ENCODE assay signal across 12 cellular contexts in the genomic region with DNA sequence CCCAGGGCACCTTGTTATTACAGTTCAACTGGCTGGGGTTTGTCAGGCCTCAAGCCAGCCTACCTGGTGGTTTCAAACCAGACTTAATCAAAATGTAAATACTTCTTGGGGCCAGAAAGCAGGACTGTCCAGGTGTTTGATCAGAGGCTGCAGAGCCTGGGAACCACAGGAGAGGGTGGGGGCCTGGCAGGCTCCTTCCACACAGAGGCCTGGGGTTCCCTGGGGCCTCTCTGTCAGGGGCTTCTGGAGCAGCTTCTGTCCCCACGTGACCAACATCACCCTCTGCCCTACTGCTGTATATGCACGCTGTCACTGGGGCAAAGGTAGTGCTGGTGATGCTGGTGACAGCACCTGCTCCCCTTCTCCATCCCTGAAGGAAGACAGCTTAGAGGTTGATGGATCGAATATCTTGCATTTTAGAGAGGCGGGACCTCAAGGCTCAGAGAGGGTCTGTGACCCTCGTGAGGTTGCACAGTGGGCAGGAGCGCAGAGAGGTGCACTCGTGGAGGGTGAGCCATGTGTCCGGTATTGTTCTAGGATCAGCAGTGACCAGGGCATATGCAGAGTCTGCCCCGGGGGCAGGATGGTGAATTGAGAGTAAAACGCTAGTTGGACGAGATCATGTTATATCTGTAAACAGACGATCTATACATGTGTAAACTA.
DNase-seq lines count a peak whose midpoint lies in the region; ATAC-seq and TF ChIP-seq lines count a peak whose summit lies in the region.
"Had no signal": no experiment of that assay in that cellular context is flagged by ENCODE, and none has a peak within 500 bp of the region (broad histone marks: within the 10 kb centered on the region; RNA-seq: fewer than 3 reads in every experiment).

No MANE protein-coding gene starts in this region.

- peaks cover 77% of the 10 kb centered on the region for H3K4me1 Mint-ChIP-seq in activated naive CD8-positive, alpha-beta T cell treated with anti-CD3 and anti-CD28 coated beads, Interleukin-2, amount 10 ng/mL, durations not matched to agents 7 days and 5 days

- H3K79me2 ChIP-seq in DND-41 (ENCODE audit: insufficient read depth, low read length): peaks cover 20% of the 10 kb centered on the region

- peaks cover 37 to 67% (median 63%) of the 10 kb centered on the region in 10 experiments for H3K4me1 ChIP-seq in BLaER1 treated with 17β-estradiol and CSF1 and Interleukin-3, amounts not matched to agents 10 nM and 100 nM
- H3K4me1 ChIP-seq in DND-41 (ENCODE audit: insufficient read depth, low read length) (peaks cover 68% of the 10 kb centered on the region), neuronal stem cell (ENCODE audit: control insufficient read depth in 2 of 2, insufficient read depth in 1 of 2, low read depth in 1 of 2, low read length in 2 of 2) (peaks cover 0 to 4% of the 10 kb centered on the region in 2 donors)

- POLR2A ChIA-PET in activated naive CD8-positive, alpha-beta T cell treated with anti-CD3 and anti-CD28 coated beads, Interleukin-2, amount 10 ng/mL, durations not matched to agents 7 days and 5 days (lab: Charles Lee): interaction anchor here (1.2 to 2.4 kb wide), 6 partner anchors 17 to 240 kb away, joined by 3 to 17 read pairs (median 6); a partner anchor contains a TSS

- no peaks in the 10 kb centered on the region for H3K36me3 ChIP-seq in BLaER1 treated with 17β-estradiol and CSF1 and Interleukin-3, amounts not matched to agents 10 nM and 100 nM
- H3K36me3 ChIP-seq in DND-41 (ENCODE audit: insufficient read depth, low read length): no peaks in the 10 kb centered on the region
- no peaks in the 10 kb centered on the region for H3K36me3 ChIP-seq in neuronal stem cell (replicated peaks in 1 of 2; ENCODE audit: control insufficient read depth in 2 of 2, insufficient read depth in 2 of 2, low read length in 2 of 2)

- peaks cover 4% of the 10 kb centered on the region for H3K36me3 Mint-ChIP-seq in activated naive CD8-positive, alpha-beta T cell treated with anti-CD3 and anti-CD28 coated beads, Interleukin-2, amount 10 ng/mL, durations not matched to agents 7 days and 5 days

- H3K4ac ChIP-seq in neuronal stem cell (ENCODE audit: low read length): no peak overlapping the region

- no peak overlapping the region for H3K4me3 ChIP-seq in BLaER1 treated with 17β-estradiol and CSF1 and Interleukin-3, amounts not matched to agents 10 nM and 100 nM
- no peak overlapping the region for H3K4me3 ChIP-seq in DND-41 (ENCODE audit: low read depth in 1 of 2, low read length in 2 of 2)
- H3K4me3 ChIP-seq in neuronal stem cell (ENCODE audit: low read length in 2 of 2): no peak overlapping the region

- no peak for ATAC-seq in DND-41 (ENCODE audit: insufficient read depth, low read depth)
- no peak for ATAC-seq in activated naive CD8-positive, alpha-beta T cell treated with anti-CD3 and anti-CD28 coated beads, Interleukin-2, amount 10 ng/mL, durations not matched to agents 7 days and 5 days (ENCODE audit: low read depth)
- no peak for ATAC-seq in HG02759 (IDR thresholded peaks at IDR 0.05; ENCODE audit: unreplicated experiment)
- ATAC-seq in GM18867 (IDR thresholded peaks at IDR 0.05; ENCODE audit: unreplicated experiment): no peak
- ATAC-seq: activated CD4-positive, CD25-positive, alpha-beta regulatory T cell treated with anti-CD3 and anti-CD28 coated beads, Interleukin-2, amount 50 U/mL, for 24 hours had no signal

- no peak overlapping the region for H4K91ac ChIP-seq in neuronal stem cell (ENCODE audit: low read depth, low read length, poor library complexity)

- H3K27me3 ChIP-seq in BLaER1 treated with 17β-estradiol and CSF1 and Interleukin-3, amounts not matched to agents 10 nM and 100 nM: peaks cover 0 to 3% (median under 1%) of the 10 kb centered on the region in 11 experiments; a peak in 1 of 22 replicates
- no peaks in the 10 kb centered on the region for H3K27me3 ChIP-seq in DND-41 (ENCODE audit: insufficient read depth, low read length, poor library complexity)
- no peaks in the 10 kb centered on the region for H3K27me3 ChIP-seq in neuronal stem cell (ENCODE audit: control insufficient read depth in 3 of 3, insufficient read depth in 3 of 3, low read depth in 1 of 3, low read length in 3 of 3)

- H2BK120ac ChIP-seq in neuronal stem cell (ENCODE audit: low read depth, low read length): no peak overlapping the region

- H3K27me3 Mint-ChIP-seq in activated naive CD8-positive, alpha-beta T cell treated with anti-CD3 and anti-CD28 coated beads, Interleukin-2, amount 10 ng/mL, durations not matched to agents 7 days and 5 days: no peaks in the 10 kb centered on the region

- peak overlapping the region in 7 of 11 experiments; percentile 8 to 91 (median 31); a peak in 12 of 22 replicates for H3K4me2 ChIP-seq in BLaER1 treated with 17β-estradiol and CSF1 and Interleukin-3, amounts not matched to agents 10 nM and 100 nM
- H3K4me2 ChIP-seq in DND-41 (ENCODE audit: insufficient read depth, low read length) (no peak overlapping the region), neuronal stem cell (ENCODE audit: insufficient read depth, low read length, poor library complexity, severe bottlenecking) (no peak overlapping the region)

- peaks cover 0 to 20% (median 0%) of the 10 kb centered on the region in 11 experiments; a peak in 7 of 22 replicates for H4K20me1 ChIP-seq in BLaER1 treated with 17β-estradiol and CSF1 and Interleukin-3, amounts not matched to agents 10 nM and 100 nM
- peaks cover 33% of the 10 kb centered on the region for H4K20me1 ChIP-seq in DND-41 (ENCODE audit: insufficient read depth, low read length)

- peak overlapping the region; percentile 95 for H3K27ac Mint-ChIP-seq in activated naive CD8-positive, alpha-beta T cell treated with anti-CD3 and anti-CD28 coated beads, Interleukin-2, amount 10 ng/mL, durations not matched to agents 7 days and 5 days
- H3K27ac Mint-ChIP-seq: dendritic cell treated with granulocyte-macrophage colony-stimulating factor and Interleukin-4, amounts not matched to agents 40 ng/mL and 50 ng/mL, for 4 days had no signal

- H3K23ac ChIP-seq in neuronal stem cell (ENCODE audit: low read depth, low read length, poor library complexity): no peak overlapping the region

- DNase-seq in DND-41 (no peak), neuronal stem cell (ENCODE audit: low spot score) (no peak), NCI-H187 treated with DMSO at 0.1 percent for 48 hours (lab: John Stamatoyannopoulos, UW) (no peak), amniotic stem cell (lab: John Stamatoyannopoulos, UW) (no peak)
- no peak for DNase-seq in activated naive CD8-positive, alpha-beta T cell treated with anti-CD3 and anti-CD28 coated beads, Interleukin-2, amount 10 ng/mL, durations not matched to agents 7 days and 5 days
- DNase-seq: COR-L47, foreskin fibroblast had no signal

- no peak overlapping the region for H3K4me3 Mint-ChIP-seq in activated naive CD8-positive, alpha-beta T cell treated with anti-CD3 and anti-CD28 coated beads, Interleukin-2, amount 10 ng/mL, durations not matched to agents 7 days and 5 days
- H3K4me3 Mint-ChIP-seq: dendritic cell treated with granulocyte-macrophage colony-stimulating factor and Interleukin-4, amounts not matched to agents 40 ng/mL and 50 ng/mL, for 4 days had no signal

- no peaks in the 10 kb centered on the region for H3K79me1 ChIP-seq in neuronal stem cell (ENCODE audit: low read depth, low read length)

- peak overlapping the region; percentile 23 for H2BK12ac ChIP-seq in neuronal stem cell (ENCODE audit: low read length)

- H3K9me3 Mint-ChIP-seq in activated naive CD8-positive, alpha-beta T cell treated with anti-CD3 and anti-CD28 coated beads, Interleukin-2, amount 10 ng/mL, durations not matched to agents 7 days and 5 days: no peaks in the 10 kb centered on the region

- H4K8ac ChIP-seq in neuronal stem cell (ENCODE audit: low read depth, low read length): no peak overlapping the region

- H3K18ac ChIP-seq in neuronal stem cell (ENCODE audit: low read length): no peak overlapping the region

- no peak overlapping the region for H2BK5ac ChIP-seq in neuronal stem cell (ENCODE audit: low read length)

- H3K27ac ChIP-seq in BLaER1 treated with 17β-estradiol and CSF1 and Interleukin-3, amounts not matched to agents 10 nM and 100 nM: peak overlapping the region in 1 of 11 experiments; percentile 15; a peak in 2 of 22 replicates
- H3K27ac ChIP-seq in DND-41 (ENCODE audit: low read length) (peak overlapping the region; percentile 75), neuronal stem cell (replicated peaks; ENCODE audit: low read length) (no peak overlapping the region)

- TF ChIP-seq CTCF in DND-41 (IDR thresholded peaks at IDR 0.05; ENCODE audit: borderline replicate concordance, extremely low read depth, low read length, poor library complexity, severe bottlenecking): no peak

- peaks cover 0 to 5% (median 3%) of the 10 kb centered on the region in 11 experiments; a peak in 10 of 22 replicates for H3K9me3 ChIP-seq in BLaER1 treated with 17β-estradiol and CSF1 and Interleukin-3, amounts not matched to agents 10 nM and 100 nM (replicated peaks in 1 of 11)
- H3K9me3 ChIP-seq in DND-41 (ENCODE audit: insufficient read depth, low read length, severe bottlenecking): no peaks in the 10 kb centered on the region
- peaks cover 0 to 2% of the 10 kb centered on the region in 2 donors for H3K9me3 ChIP-seq in neuronal stem cell (replicated peaks in 1 of 2; ENCODE audit: control insufficient read depth in 2 of 2, insufficient read depth in 1 of 2, low read depth in 1 of 2, low read length in 2 of 2)

- H2BK15ac ChIP-seq in neuronal stem cell (ENCODE audit: low read length): no peak overlapping the region

- 0 out of 22 replicates have a peak overlapping the region, but pooled peaks of 1 of the 11 experiments have one; percentile 9 for H3K9ac ChIP-seq in BLaER1 treated with 17β-estradiol and CSF1 and Interleukin-3, amounts not matched to agents 10 nM and 100 nM
- H3K9ac ChIP-seq in DND-41 (ENCODE audit: low read depth, low read length) (peak overlapping the region; percentile 15; the same call in 1 of the 2 replicates), neuronal stem cell (ENCODE audit: low read depth, low read length, poor library complexity) (peak overlapping the region; percentile 24)

- H2AK5ac ChIP-seq in neuronal stem cell (ENCODE audit: low read depth, low read length): no peak overlapping the region

- no peak overlapping the region for H2AFZ ChIP-seq in DND-41 (ENCODE audit: low read depth, low read length)
- no peak overlapping the region for H2AFZ ChIP-seq in neuronal stem cell (ENCODE audit: low read length)

- H3K14ac ChIP-seq in neuronal stem cell (ENCODE audit: low read length): no peak overlapping the region

- no CpG with 5 or more reads among the region's 12 CpGs for WGBS in neuronal stem cell (ENCODE audit: extremely low coverage in 2 of 2, insufficient read length in 2 of 2, insufficient replicate concordance in 1 of 2), 2 donors

Comparison
In these comparisons a context has a peak if more than half of its experiments do, and no peak if none do; other contexts are left out.
1. H3K4me2 ChIP-seq: peak in BLaER1 treated with 17β-estradiol and CSF1 and Interleukin-3, amounts not matched to agents 10 nM and 100 nM (7 of 11); none in DND-41 (single experiment) and neuronal stem cell (single experiment).